ENCODE assay signal across 8 cellular contexts in genomic region chr6:108117427-108118358, GRCh38. TPM values are rescaled to one million over a fixed set of nuclear protein-coding genes. Genes with fewer than 3 reads are reported as not detected.
DNase-seq lines count a peak whose midpoint lies in the region; ATAC-seq and TF ChIP-seq lines count a peak whose summit lies in the region.

No MANE protein-coding gene starts in this region.

- H3K27me3 ChIP-seq in endocrine pancreas (ENCODE audit: control insufficient read depth, insufficient read depth, low read length): peaks cover 25% of the 10 kb centered on the region
- H3K27me3 ChIP-seq in aorta (ENCODE audit: control insufficient read depth in 1 of 2, insufficient read depth in 2 of 2, low read length in 1 of 2): no peaks in the 10 kb centered on the region

- H3K9me3 ChIP-seq in endocrine pancreas (ENCODE audit: control insufficient read depth, low read length) (no peaks in the 10 kb centered on the region), mucosa of descending colon (no peaks in the 10 kb centered on the region), aorta (ENCODE audit: control insufficient read depth, low read length) (no peaks in the 10 kb centered on the region)

- peaks cover 2 to 58% (median 34%) of the 10 kb centered on the region in 7 donors for H3K9me3 Mint-ChIP-seq in CD14-positive monocyte

- intact Hi-C loops in CD14-positive monocyte (cut with micrococcal nuclease): loop anchor here in 1 of 2 donors (10.0 kb wide), 1 partner anchor 407 kb away; no protein-coding TSS in a partner anchor
- intact Hi-C loops in mucosa of descending colon (cut with DNase I, micrococcal nuclease): loop anchor here in 1 of 2 donors (10.0 kb wide), 2 partner anchors 377 to 407 kb away; no protein-coding TSS in a partner anchor
- intact Hi-C loops in aorta (cut with DNase I): loop anchor here in 1 of 2 donors (5.0 kb wide), 1 partner anchor 180 kb away; the partner anchor contains the start of gene AFG1L

- ATAC-seq in GM21723 (IDR thresholded peaks at IDR 0.05; ENCODE audit: unreplicated experiment): peak; percentile 57
- peak; percentile 74 for ATAC-seq in mucosa of descending colon
- ATAC-seq in aorta (ENCODE audit: low FRiP score): peak; percentile 64
- ATAC-seq in HG02981 (IDR thresholded peaks at IDR 0.05; ENCODE audit: unreplicated experiment): no peak
- no peak for ATAC-seq in HG03378 (IDR thresholded peaks at IDR 0.05; ENCODE audit: unreplicated experiment)

- peaks cover 96 to 99% (median 98%) of the 10 kb centered on the region in 3 donors for H3K27me3 Mint-ChIP-seq in CD14-positive monocyte (ENCODE audit: low read depth in 3 of 3)

- TF ChIP-seq CTCF in CD14-positive monocyte (IDR thresholded peaks at IDR 0.05): no peak
- no peak for TF ChIP-seq CTCF in mucosa of descending colon (IDR thresholded peaks at IDR 0.05)

- peak; percentile 57 for DNase-seq in CD14-positive monocyte (ENCODE audit: low spot score)
- DNase-seq in SW480 (ENCODE audit: low spot score): peak; percentile 49
- peak; percentile 40 to 60 (median 56) for DNase-seq in mucosa of descending colon
- DNase-seq in aorta: peak; percentile 64 to 78

- H3K4me3 ChIP-seq in endocrine pancreas (ENCODE audit: control insufficient read depth, insufficient read depth, low read length): no peak overlapping the region
- H3K4me3 ChIP-seq in mucosa of descending colon: no peak overlapping the region
- peak overlapping the region; percentile 43 to 66 for H3K4me3 ChIP-seq in aorta (ENCODE audit: low read length in 2 of 2)

- 2 to 3% methylated on average over 58 to 72 of the region's 72 CpGs for WGBS in aorta, 2 donors

- H3K4me1 ChIP-seq in endocrine pancreas (ENCODE audit: control insufficient read depth, insufficient read depth, low read length): no peaks in the 10 kb centered on the region
- H3K4me1 ChIP-seq in mucosa of descending colon (ENCODE audit: low read depth): peaks cover 45% of the 10 kb centered on the region
- H3K4me1 ChIP-seq in aorta (ENCODE audit: control insufficient read depth in 1 of 2, insufficient read depth in 2 of 2, low read length in 2 of 2): no peaks in the 10 kb centered on the region

- H3K9ac ChIP-seq in endocrine pancreas (ENCODE audit: control insufficient read depth, insufficient read depth, low read length): peak overlapping the region; percentile 50

- peaks cover 63% of the 10 kb centered on the region for H3K4me1 Mint-ChIP-seq in CD14-positive monocyte

- H3K27ac Mint-ChIP-seq in CD14-positive monocyte: no peak overlapping the region

- peak overlapping the region; percentile 89 to 99 for H3K4me3 Mint-ChIP-seq in CD14-positive monocyte

- H3K36me3 Mint-ChIP-seq in CD14-positive monocyte: peaks cover 23 to 32% of the 10 kb centered on the region in 2 donors

- no peaks in the 10 kb centered on the region for H3K36me3 ChIP-seq in endocrine pancreas (ENCODE audit: control insufficient read depth, insufficient read depth, low read length)
- H3K36me3 ChIP-seq in mucosa of descending colon (ENCODE audit: low read depth): no peaks in the 10 kb centered on the region
- no peaks in the 10 kb centered on the region for H3K36me3 ChIP-seq in aorta (ENCODE audit: control insufficient read depth in 1 of 2, insufficient read depth in 2 of 2, low read length in 1 of 2)

- no peak overlapping the region for H3K27ac ChIP-seq in aorta (ENCODE audit: low read depth in 1 of 2, low read length in 2 of 2)

RNA-seq across cellular contexts. Expression of gene OSTM1, which starts 43.2 kb away (rescaled TPM):
- polyA plus RNA-seq in CD14-positive monocyte (10 to 100 TPM; 49.7 to 60.1 TPM), aorta (10 to 100 TPM; 17.8 to 18.5 TPM)
- total RNA-seq in mucosa of descending colon (10 to 100 TPM; 24.6 to 67.5 (median 32.1) TPM), aorta (10 to 100 TPM; 45.0 to 68.3 TPM)

RNA-seq across cellular contexts. Expression of gene NR2E1, which starts 48.1 kb away (rescaled TPM):
- not detected for polyA plus RNA-seq in CD14-positive monocyte
- total RNA-seq in mucosa of descending colon: not detected
- not detected for total RNA-seq in aorta
- not detected for polyA plus RNA-seq in aorta

Comparison
In these comparisons a context has a peak if more than half of its experiments do, and no peak if none do; other contexts are left out.
1. ATAC-seq: peak in GM21723 (single experiment), mucosa of descending colon (single experiment) and aorta (single experiment); none in HG02981 (single experiment) and HG03378 (single experiment).
2. H3K4me3 ChIP-seq: peak in aorta (2 of 2); none in endocrine pancreas (single experiment) and mucosa of descending colon (single experiment).
3. Peak in every context shown above with its lines, with median percentiles within 50 percentile points of each other: DNase-seq.